Comparison of ENCODE assay signal across 8 cellular contexts in genomic region chr19:43438291-43439162, GRCh38. TPM values are rescaled to one million over a fixed set of nuclear protein-coding genes. Genes with fewer than 3 reads are reported as not detected.
DNase-seq lines count a peak whose midpoint lies in the region.

No MANE protein-coding gene starts in this region.

- H3K4me3 ChIP-seq in subcutaneous abdominal adipose tissue (ENCODE audit: low read depth in 1 of 5, low read length in 5 of 5) (no peak overlapping the region), H7 (ENCODE audit: insufficient read depth, low read depth, low read length) (no peak overlapping the region)

- no peaks in the 10 kb centered on the region for H3K9me3 Mint-ChIP-seq in T-helper 2 cell treated with Interferon-gamma antibody and Interleukin-4, amounts not matched to agents 5 μg/mL and 100 μg/mL, for 36 hours

- peaks cover 0 to 6% (median 4%) of the 10 kb centered on the region in 5 donors for H3K27me3 ChIP-seq in subcutaneous abdominal adipose tissue (ENCODE audit: control insufficient read depth in 5 of 5, insufficient read depth in 4 of 5, low read length in 5 of 5)
- no peaks in the 10 kb centered on the region for H3K27me3 ChIP-seq in H7 (ENCODE audit: control insufficient read depth, insufficient read depth, low read length)

- H3K4me1 ChIP-seq in subcutaneous abdominal adipose tissue (ENCODE audit: control insufficient read depth in 5 of 5, insufficient read depth in 5 of 5, low read length in 5 of 5) = peaks cover 4 to 14% (median 9%) of the 10 kb centered on the region in 5 donors

- peak; percentile 66 for DNase-seq in activated effector memory CD4-positive, alpha-beta T cell treated with anti-CD3 and anti-CD28 coated beads, Interleukin-2, amount 50 U/mL, for 16 hours
- no peak for DNase-seq in activated effector memory CD4-positive, alpha-beta T cell treated with Interleukin-2 at 50 U/mL for 16 hours
- no peak for DNase-seq in T-helper 2 cell treated with Interferon-gamma antibody and Interleukin-4, amounts not matched to agents 5 μg/mL and 100 μg/mL, for 36 hours (ENCODE audit: low spot score)
- DNase-seq in fibroblast of peridontal ligament (ENCODE audit: extremely low read depth) (peak; percentile 92), SIG-M5 treated with dmso at 0.1 percent for 504 hours (lab: John Stamatoyannopoulos, UW; ENCODE audit: unreplicated experiment) (no peak), H7 (no peak)
- DNase-seq in effector CD8-positive, alpha-beta T cell (lab: John Stamatoyannopoulos, UW) = no peak

- peak overlapping the region; percentile 67 for H3K4me3 Mint-ChIP-seq in T-helper 2 cell treated with Interferon-gamma antibody and Interleukin-4, amounts not matched to agents 5 μg/mL and 100 μg/mL, for 36 hours

- no peak overlapping the region for H3K9ac ChIP-seq in subcutaneous abdominal adipose tissue (ENCODE audit: low read length in 5 of 5)

- peaks cover 32% of the 10 kb centered on the region for H3K4me1 Mint-ChIP-seq in T-helper 2 cell treated with Interferon-gamma antibody and Interleukin-4, amounts not matched to agents 5 μg/mL and 100 μg/mL, for 36 hours (ENCODE audit: low read depth)

- H3K36me3 ChIP-seq in subcutaneous abdominal adipose tissue (ENCODE audit: control insufficient read depth in 5 of 5, insufficient read depth in 5 of 5, low read length in 5 of 5) (no peaks in the 10 kb centered on the region), H7 (replicated peaks; ENCODE audit: control insufficient read depth, insufficient read depth, low read length) (no peaks in the 10 kb centered on the region)

- peaks cover 3% of the 10 kb centered on the region for H3K36me3 Mint-ChIP-seq in T-helper 2 cell treated with Interferon-gamma antibody and Interleukin-4, amounts not matched to agents 5 μg/mL and 100 μg/mL, for 36 hours (ENCODE audit: low read depth)

- peak overlapping the region; percentile 91 for H3K27ac Mint-ChIP-seq in T-helper 2 cell treated with Interferon-gamma antibody and Interleukin-4, amounts not matched to agents 5 μg/mL and 100 μg/mL, for 36 hours

- peaks cover 7% of the 10 kb centered on the region for H3K27me3 Mint-ChIP-seq in T-helper 2 cell treated with Interferon-gamma antibody and Interleukin-4, amounts not matched to agents 5 μg/mL and 100 μg/mL, for 36 hours (ENCODE audit: low read depth)

- peaks cover 0 to 3% (median 0%) of the 10 kb centered on the region in 5 donors for H3K9me3 ChIP-seq in subcutaneous abdominal adipose tissue (ENCODE audit: control insufficient read depth in 5 of 5, low read length in 5 of 5)

- H3K27ac ChIP-seq in subcutaneous abdominal adipose tissue (ENCODE audit: low read depth, low read length) = peak overlapping the region; percentile 28

RNA-seq across cellular contexts. Expression of gene TEX101, which starts 23.8 kb away (rescaled TPM):
- not detected in 2 replicates for total RNA-seq in H7 (2014; rRNA removed; shearing (Covaris generic))

RNA-seq across cellular contexts. Expression of gene LYPD3, which starts 26.9 kb away (rescaled TPM):
- 0.11 TPM in 1 of 2 replicates, not detected in the other for total RNA-seq in H7 (2014; rRNA removed; shearing (Covaris generic))

Comparison
In these comparisons a context has a peak if more than half of its experiments do, and no peak if none do; other contexts are left out.
1. DNase-seq: peak in activated effector memory CD4-positive, alpha-beta T cell treated with anti-CD3 and anti-CD28 coated beads, Interleukin-2, amount 50 U/mL, for 16 hours (single experiment) and fibroblast of peridontal ligament (single experiment); none in activated effector memory CD4-positive, alpha-beta T cell treated with Interleukin-2 at 50 U/mL for 16 hours (single experiment), T-helper 2 cell treated with Interferon-gamma antibody and Interleukin-4, amounts not matched to agents 5 μg/mL and 100 μg/mL, for 36 hours (single experiment), SIG-M5 treated with dmso at 0.1 percent for 504 hours (single experiment), H7 (single experiment) and effector CD8-positive, alpha-beta T cell (single experiment).